In genomic region chr3:195774917-195775316, GRCh38 we compare ENCODE assay signal across 8 cellular contexts. TPM values are rescaled to one million over a fixed set of nuclear protein-coding genes. Genes with fewer than 3 reads are reported as not detected.
A peak's percentile ranks its signal among the peaks of the same experiment; 100 is the strongest.
DNase-seq lines count a peak whose midpoint lies in the region; ATAC-seq lines count a peak whose summit lies in the region.

No MANE protein-coding gene starts in this region.

- DNase-seq in stimulated activated CD4-positive, alpha-beta T cell treated with anti-CD3 and anti-CD28 coated beads, Interleukin-2, amount 100 ng/mL, for 48 hours = peak; percentile 26 to 30
- no peak for DNase-seq in stimulated activated CD4-positive, alpha-beta T cell treated with anti-CD3 and anti-CD28 coated beads, Interleukin-4, amount 100 ng/mL, for 24 hours
- DNase-seq in NCI-H526 treated with DMSO at 0.1 percent for 48 hours (lab: John Stamatoyannopoulos, UW) (peak; percentile 34), ecto neural progenitor cell (ENCODE audit: low spot score) (peak; percentile 71), mucosa of gallbladder (ENCODE audit: low spot score) (peak; percentile 54), T-helper 9 cell (no peak), NCI-H524 treated with DMSO at 0.1 percent for 48 hours (lab: John Stamatoyannopoulos, UW) (no peak)

- no peak for ATAC-seq in HG03469 (IDR thresholded peaks at IDR 0.05; ENCODE audit: unreplicated experiment)

RNA-seq across cellular contexts. Expression of gene MUC4, which starts 36.8 kb away (rescaled TPM):
- total RNA-seq in mucosa of gallbladder = 0.14 TPM

RNA-seq across cellular contexts. Expression of gene MUC20, which starts 54.1 kb away (rescaled TPM):
- total RNA-seq in mucosa of gallbladder = 198 TPM

Comparison
In these comparisons a context has a peak if more than half of its experiments do, and no peak if none do; other contexts are left out.
1. DNase-seq: peak in stimulated activated CD4-positive, alpha-beta T cell treated with anti-CD3 and anti-CD28 coated beads, Interleukin-2, amount 100 ng/mL, for 48 hours (2 of 2), NCI-H526 treated with DMSO at 0.1 percent for 48 hours (single experiment), ecto neural progenitor cell (single experiment) and mucosa of gallbladder (single experiment); none in stimulated activated CD4-positive, alpha-beta T cell treated with anti-CD3 and anti-CD28 coated beads, Interleukin-4, amount 100 ng/mL, for 24 hours (single experiment), T-helper 9 cell (single experiment) and NCI-H524 treated with DMSO at 0.1 percent for 48 hours (single experiment).